Comparison of ENCODE assay signal across 33 cellular contexts in the genomic region with DNA sequence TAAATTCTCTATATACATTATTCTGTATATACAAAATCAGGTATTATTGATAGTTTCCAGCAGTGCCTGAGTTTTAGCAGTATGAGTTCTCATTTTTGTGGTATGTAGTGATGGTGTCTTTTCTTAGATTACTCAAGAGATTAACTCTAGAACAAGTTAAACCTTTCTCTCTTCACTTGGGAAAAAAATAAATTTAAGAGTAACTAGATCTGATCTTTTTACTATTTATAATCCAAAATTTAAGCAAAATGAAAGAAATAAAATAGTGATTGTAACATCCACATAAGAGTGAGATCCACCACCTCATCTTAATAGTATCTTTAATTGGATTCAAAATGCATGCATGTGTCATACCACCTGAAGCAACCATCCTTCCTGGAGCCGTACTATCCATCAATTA.
"Had no signal": no experiment of that assay in that cellular context is flagged by ENCODE, and none has a peak within 500 bp of the region (broad histone marks: within the 10 kb centered on the region; RNA-seq: fewer than 3 reads in every experiment).

No MANE protein-coding gene starts in this region.

- H3K27ac ChIP-seq: breast epithelium, cardiac muscle cell, colonic mucosa, epithelial cell of prostate, esophagus squamous epithelium, gastroesophageal sphincter had no signal

- H3K27me3 Mint-ChIP-seq: activated CD4-positive, alpha-beta memory T cell treated with anti-CD3 and anti-CD28 coated beads for 36 hours; activated CD4-positive, alpha-beta T cell treated with anti-CD3 and anti-CD28 coated beads for 36 hours; activated CD4-positive, alpha-beta T cell treated with anti-CD3 and anti-CD28 coated beads, Interleukin-2, amount 10 ng/mL, durations not matched to agents 24 days and 14 days; activated CD8-positive, alpha-beta memory T cell treated with anti-CD3 and anti-CD28 coated beads, Interleukin-2, amount 10 ng/mL, durations not matched to agents 7 days and 5 days; activated naive CD4-positive, alpha-beta T cell treated with anti-CD3 and anti-CD28 coated beads, Interleukin-2, amount 10 ng/mL, durations not matched to agents 7 days and 5 days; activated naive CD8-positive, alpha-beta T cell treated with anti-CD3 and anti-CD28 coated beads, Interleukin-2, amount 10 ng/mL, durations not matched to agents 7 days and 5 days; brain had no signal

- DNase-seq: activated CD4-positive, alpha-beta memory T cell treated with anti-CD3 and anti-CD28 coated beads for 36 hours; activated CD4-positive, alpha-beta T cell treated with anti-CD3 and anti-CD28 coated beads for 36 hours; activated CD4-positive, alpha-beta T cell treated with anti-CD3 and anti-CD28 coated beads, Interleukin-2, amount 10 ng/mL, durations not matched to agents 24 days and 14 days; activated CD4-positive, CD25-positive, alpha-beta regulatory T cell; activated CD4-positive, CD25-positive, alpha-beta regulatory T cell treated with anti-CD3 and anti-CD28 coated beads, Interleukin-2, amount 50 U/mL, for 72 hours; activated CD8-positive, alpha-beta memory T cell treated with anti-CD3 and anti-CD28 coated beads, Interleukin-2, amount 10 ng/mL, durations not matched to agents 7 days and 5 days; activated CD8-positive, alpha-beta memory T cell treated with anti-CD3 and anti-CD28 coated beads, Interleukin-2, amount 50 U/mL, for 4 hours; activated CD8-positive, alpha-beta T cell treated with anti-CD3 and anti-CD28 coated beads, Interleukin-2, amount 10 ng/mL, durations not matched to agents 7 days and 5 days; activated effector memory CD4-positive, alpha-beta T cell treated with anti-CD3 and anti-CD28 coated beads, Interleukin-2, amount 50 U/mL, for 16 hours; activated naive CD4-positive, alpha-beta T cell; activated naive CD4-positive, alpha-beta T cell treated with anti-CD3 and anti-CD28 coated beads, Interleukin-2, amount 10 ng/mL, durations not matched to agents 7 days and 5 days; activated naive CD8-positive, alpha-beta T cell treated with anti-CD3 and anti-CD28 coated beads, Interleukin-2, amount 10 ng/mL, durations not matched to agents 7 days and 5 days; activated T-cell treated with anti-CD3 and anti-CD28 coated beads, Interleukin-2, amount 50 U/mL, for 1 hour; activated T-cell treated with anti-CD3 and anti-CD28 coated beads, Interleukin-2, amount 50 U/mL, for 48 hours; amniotic stem cell; anterior cingulate cortex; central memory CD4-positive, alpha-beta T cell; cerebellar nuclear complex; colonic mucosa; effector CD8-positive, alpha-beta T cell; esophagus squamous epithelium; foreskin melanocyte; T-helper 2 cell had no signal

- H3K4me1 ChIP-seq: breast epithelium, colonic mucosa, esophagus squamous epithelium, gastroesophageal sphincter had no signal

- ATAC-seq: activated CD4-positive, alpha-beta T cell treated with anti-CD3 and anti-CD28 coated beads for 36 hours; activated CD8-positive, alpha-beta memory T cell treated with anti-CD3 and anti-CD28 coated beads, Interleukin-2, amount 10 ng/mL, durations not matched to agents 7 days and 5 days; activated CD8-positive, alpha-beta T cell treated with anti-CD3 and anti-CD28 coated beads, Interleukin-2, amount 10 ng/mL, durations not matched to agents 7 days and 5 days; activated naive CD4-positive, alpha-beta T cell treated with anti-CD3 and anti-CD28 coated beads, Interleukin-2, amount 50 U/mL, for 72 hours; gastroesophageal sphincter had no signal

- FAIRE-seq: endometrium, endothelial cell of umbilical vein had no signal

- H3K36me3 ChIP-seq: breast epithelium had no signal

- H3K27ac Mint-ChIP-seq: activated CD4-positive, alpha-beta memory T cell treated with anti-CD3 and anti-CD28 coated beads for 36 hours; activated CD4-positive, alpha-beta T cell treated with anti-CD3 and anti-CD28 coated beads for 36 hours; activated CD4-positive, alpha-beta T cell treated with anti-CD3 and anti-CD28 coated beads, Interleukin-2, amount 10 ng/mL, durations not matched to agents 24 days and 14 days; activated CD8-positive, alpha-beta memory T cell treated with anti-CD3 and anti-CD28 coated beads, Interleukin-2, amount 10 ng/mL, durations not matched to agents 7 days and 5 days; activated CD8-positive, alpha-beta T cell treated with anti-CD3 and anti-CD28 coated beads, Interleukin-2, amount 10 ng/mL, durations not matched to agents 7 days and 5 days; activated naive CD4-positive, alpha-beta T cell treated with anti-CD3 and anti-CD28 coated beads, Interleukin-2, amount 10 ng/mL, durations not matched to agents 7 days and 5 days; activated naive CD4-positive, alpha-beta T cell treated with anti-CD3 and anti-CD28 coated beads, Interleukin-2, amount 50 U/mL, for 72 hours; activated naive CD8-positive, alpha-beta T cell treated with anti-CD3 and anti-CD28 coated beads, Interleukin-2, amount 10 ng/mL, durations not matched to agents 7 days and 5 days; activated T-helper 1 cell treated with anti-CD3 and anti-CD28 coated beads, Interleukin-12 subunit alpha, Interleukin-12 subunit beta, Interleukin-2, Interleukin-4 antibody, amounts not matched to agents 30 ng/mL and 10 ng/mL and 1 ng/mL, durations not matched to agents 14 hours and 24 hours and 36 hours; activated T-helper 2 cell treated with anti-CD3 and anti-CD28 coated beads, Interferon-gamma antibody, Interleukin-2, Interleukin-4, amounts not matched to agents 10 μg/mL and 5 μg/mL and 100 μg/mL, durations not matched to agents 14 hours and 24 hours and 36 hours; brain had no signal

- H3K27me3 ChIP-seq: breast epithelium, cardiac muscle cell, colonic mucosa, esophagus squamous epithelium, gastroesophageal sphincter had no signal

- H3K9me3 ChIP-seq: colonic mucosa had no signal

- H3K4me3 ChIP-seq: breast epithelium, cardiac muscle cell, colonic mucosa, esophagus squamous epithelium, gastroesophageal sphincter had no signal

- H3K4me3 Mint-ChIP-seq: activated CD4-positive, alpha-beta memory T cell treated with anti-CD3 and anti-CD28 coated beads for 36 hours; activated CD4-positive, alpha-beta T cell treated with anti-CD3 and anti-CD28 coated beads for 36 hours; activated CD4-positive, alpha-beta T cell treated with anti-CD3 and anti-CD28 coated beads, Interleukin-2, amount 10 ng/mL, durations not matched to agents 24 days and 14 days; activated CD8-positive, alpha-beta memory T cell treated with anti-CD3 and anti-CD28 coated beads, Interleukin-2, amount 10 ng/mL, durations not matched to agents 7 days and 5 days; activated CD8-positive, alpha-beta T cell treated with anti-CD3 and anti-CD28 coated beads, Interleukin-2, amount 10 ng/mL, durations not matched to agents 7 days and 5 days; activated naive CD4-positive, alpha-beta T cell treated with anti-CD3 and anti-CD28 coated beads, Interleukin-2, amount 10 ng/mL, durations not matched to agents 7 days and 5 days; activated naive CD8-positive, alpha-beta T cell treated with anti-CD3 and anti-CD28 coated beads, Interleukin-2, amount 10 ng/mL, durations not matched to agents 7 days and 5 days; activated T-helper 1 cell treated with anti-CD3 and anti-CD28 coated beads, Interleukin-12 subunit alpha, Interleukin-12 subunit beta, Interleukin-2, Interleukin-4 antibody, amounts not matched to agents 30 ng/mL and 10 ng/mL and 1 ng/mL, durations not matched to agents 14 hours and 24 hours and 36 hours; brain had no signal

- H3K4me1 Mint-ChIP-seq: activated CD4-positive, alpha-beta T cell treated with anti-CD3 and anti-CD28 coated beads for 36 hours; activated CD8-positive, alpha-beta memory T cell treated with anti-CD3 and anti-CD28 coated beads, Interleukin-2, amount 10 ng/mL, durations not matched to agents 7 days and 5 days; activated naive CD4-positive, alpha-beta T cell treated with anti-CD3 and anti-CD28 coated beads, Interleukin-2, amount 10 ng/mL, durations not matched to agents 7 days and 5 days; activated naive CD8-positive, alpha-beta T cell treated with anti-CD3 and anti-CD28 coated beads, Interleukin-2, amount 10 ng/mL, durations not matched to agents 7 days and 5 days; brain had no signal
